ENCODE assay signal across 15 cellular contexts in the genomic region with DNA sequence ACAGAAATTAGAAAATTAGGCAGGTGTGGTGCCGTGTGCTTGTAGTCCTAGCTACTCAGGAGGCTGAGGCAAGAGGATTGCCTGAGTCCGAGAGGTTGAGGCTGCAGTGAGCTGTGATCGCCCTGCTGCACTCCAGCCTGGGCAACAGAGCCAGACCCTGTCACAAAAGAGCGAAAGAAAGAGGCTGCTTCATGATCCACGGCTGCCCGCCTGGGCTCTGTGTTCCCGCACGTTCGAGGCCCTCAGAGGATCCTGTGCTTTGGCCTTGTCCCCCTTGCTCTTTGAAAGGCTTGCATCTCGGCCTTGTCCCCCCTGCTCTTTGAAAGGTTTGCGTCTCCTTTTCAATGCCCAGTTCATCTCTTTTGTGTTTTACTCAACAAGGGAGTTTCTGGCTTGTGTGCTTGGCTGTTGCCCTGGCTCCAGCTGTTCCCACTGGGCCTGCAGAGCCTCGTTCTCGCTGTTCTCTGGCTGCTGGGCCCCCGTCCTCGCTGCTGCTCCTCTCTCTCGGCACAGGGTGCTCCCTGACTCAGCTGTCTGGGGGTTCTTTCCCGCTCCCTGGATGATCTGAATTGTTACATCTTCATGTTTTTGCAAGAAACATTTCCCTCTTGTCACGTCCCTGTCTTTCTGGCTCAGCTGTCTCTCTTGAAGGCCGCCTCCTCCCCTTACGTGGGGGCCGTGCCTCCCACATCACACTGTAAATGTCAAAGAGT. TPM values are rescaled to one million over a fixed set of nuclear protein-coding genes. Genes with fewer than 3 reads are reported as not detected.
DNase-seq lines count a peak whose midpoint lies in the region; ATAC-seq, FAIRE-seq and TF ChIP-seq lines count a peak whose summit lies in the region.
"Had no signal": no experiment of that assay in that cellular context is flagged by ENCODE, and none has a peak within 500 bp of the region (broad histone marks: within the 10 kb centered on the region; RNA-seq: fewer than 3 reads in every experiment).

No MANE protein-coding gene starts in this region.

- no peaks in the 10 kb centered on the region for H3K9me2 ChIP-seq in hepatocyte (replicated peaks; ENCODE audit: insufficient read depth)
- no peaks in the 10 kb centered on the region for H3K9me2 ChIP-seq in SK-N-SH

- no peak overlapping the region for H2BK120ac ChIP-seq in H1 (replicated peaks; ENCODE audit: low read depth, low read length)

- peaks cover 0 to 15% of the 10 kb centered on the region in 2 experiments; a peak in 1 of 4 replicates for H3K9me3 ChIP-seq in H1 (ENCODE audit: insufficient read depth in 2 of 2, low read depth in 1 of 2, low read length in 1 of 2)
- no peaks in the 10 kb centered on the region for H3K9me3 ChIP-seq in hepatocyte (ENCODE audit: low read depth)
- H3K9me3 ChIP-seq in upper lobe of right lung = no peaks in the 10 kb centered on the region
- H3K9me3 ChIP-seq in SK-N-SH = no peaks in the 10 kb centered on the region

- H3K4me2 ChIP-seq in H1 (ENCODE audit: insufficient read depth in 1 of 2, low read depth in 2 of 2, low read length in 2 of 2) (no peak overlapping the region), hepatocyte (no peak overlapping the region), SK-N-SH (no peak overlapping the region)
- H3K4me2 ChIP-seq: BLaER1 had no signal

- no peaks in the 10 kb centered on the region for H3K79me2 ChIP-seq in H1 (ENCODE audit: control insufficient read depth in 1 of 2, insufficient read depth in 2 of 2, low read length in 2 of 2)
- no peaks in the 10 kb centered on the region for H3K79me2 ChIP-seq in hepatocyte
- H3K79me2 ChIP-seq in SK-N-SH (ENCODE audit: insufficient read depth) = no peaks in the 10 kb centered on the region

- no peak overlapping the region for H3K56ac ChIP-seq in H1 (replicated peaks; ENCODE audit: insufficient read length, low read depth, low read length)

- H3K27ac ChIP-seq in H1 (ENCODE audit: low read depth, low read length) (no peak overlapping the region), hepatocyte (peak overlapping the region; percentile 20), upper lobe of right lung (peak overlapping the region; percentile 44), SK-N-SH (ENCODE audit: low read depth in 2 of 2, low read length in 1 of 2) (no peak overlapping the region)
- H3K27ac ChIP-seq: BLaER1 had no signal

- H2BK12ac ChIP-seq in H1 (ENCODE audit: low read depth, low read length) = no peak overlapping the region

- no peak for DNase-seq in H1 (ENCODE audit: low read depth in 1 of 2, low spot score in 2 of 2)
- no peak for DNase-seq in hepatocyte (ENCODE audit: low spot score)
- no peak for DNase-seq in omental fat pad (ENCODE audit: low spot score)
- DNase-seq in upper lobe of right lung = peak; percentile 67
- DNase-seq in NCI-H187 treated with DMSO at 0.1 percent for 48 hours (lab: John Stamatoyannopoulos, UW) = no peak
- no peak for DNase-seq in SK-N-SH
- DNase-seq: activated CD4-positive, CD25-positive, alpha-beta regulatory T cell; activated naive CD4-positive, alpha-beta T cell; DMS53; effector CD8-positive, alpha-beta T cell; immature natural killer cell; NCI-H187; NCI-H69 had no signal

- CTCF ChIA-PET in H1 (lab: Charles Lee; ENCODE audit: partially characterized antibody) (interaction anchor here (0.6 to 2.0 kb wide), 4 partner anchors 11 to 120 kb away, joined by 3 to 5 read pairs (median 4); no protein-coding TSS in a partner anchor), SK-N-SH (lab: Yijun Ruan, JAX) (no interaction called here)

- intact Hi-C loops in upper lobe of right lung (cut with DNase I) = no loop called here

- H3K27me3 ChIP-seq in H1 (replicated peaks in 1 of 4; ENCODE audit: control insufficient read depth in 3 of 4, extremely low read depth in 1 of 4, insufficient read depth in 3 of 4, low read length in 3 of 4) = no peaks in the 10 kb centered on the region
- no peaks in the 10 kb centered on the region for H3K27me3 ChIP-seq in hepatocyte
- no peaks in the 10 kb centered on the region for H3K27me3 ChIP-seq in upper lobe of right lung
- H3K27me3 ChIP-seq in SK-N-SH (ENCODE audit: insufficient read depth) = peaks cover 5% of the 10 kb centered on the region; the same call in 1 of the 2 replicates

- peaks cover 6% of the 10 kb centered on the region for H3F3A ChIP-seq in SK-N-SH (replicated peaks; ENCODE audit: insufficient read depth)

- H3K14ac ChIP-seq in H1 (ENCODE audit: insufficient read length) = no peak overlapping the region

- 83% methylated on average over 18 of the region's 21 CpGs; no CpG with 5 or more reads in 1 of the 2 experiments for WGBS in H1 (ENCODE audit: extremely low coverage in 1 of 2, insufficient coverage in 1 of 2, insufficient read length in 1 of 2, insufficient replicate concordance in 2 of 2, low coverage in 1 of 2, low lambda C conversion rate in 2 of 2, missing lambda C conversion rate in 1 of 2), 2 experiments
- 89% methylated on average over 21 of the region's 21 CpGs for WGBS in hepatocyte (ENCODE audit: low lambda C conversion rate, missing lambda C conversion rate)
- 70% methylated on average over 15 of the region's 21 CpGs for WGBS in SK-N-SH (ENCODE audit: low lambda C conversion rate)

- H2AFZ ChIP-seq in H1 (ENCODE audit: low read length) (no peak overlapping the region), hepatocyte (no peak overlapping the region), SK-N-SH (ENCODE audit: low read depth) (no peak overlapping the region)

- no peak overlapping the region for H2AK5ac ChIP-seq in H1 (ENCODE audit: low read depth, low read length)

- no peak for FAIRE-seq in H1 (lab: Jason Lieb, UNC)

- no peak overlapping the region for H2BK15ac ChIP-seq in H1 (ENCODE audit: low read length)

- POLR2A ChIA-PET in H1 (lab: Charles Lee; ENCODE audit: partially characterized antibody) (interaction anchor here (1.5 kb wide), 1 partner anchor 15 kb away, joined by 3 read pairs; no protein-coding TSS in a partner anchor), SK-N-SH (lab: Yijun Ruan, JAX) (no interaction called here)

- H3K4me1 ChIP-seq in H1 (replicated peaks in 1 of 4; ENCODE audit: control insufficient read depth in 3 of 4, insufficient read depth in 4 of 4, low read length in 3 of 4) (no peaks in the 10 kb centered on the region), hepatocyte (ENCODE audit: insufficient read depth) (peaks cover 4% of the 10 kb centered on the region), upper lobe of right lung (peaks cover 16% of the 10 kb centered on the region), SK-N-SH (ENCODE audit: control insufficient read depth in 1 of 2, insufficient read depth in 2 of 2, low read depth in 1 of 2, low read length in 1 of 2) (peaks cover 0 to 2% of the 10 kb centered on the region in 2 experiments; a peak in 1 of 4 replicates)

- TF ChIP-seq CTCF in H1 (IDR thresholded peaks at IDR 0.05; ENCODE audit: control extremely low read depth in 1 of 3, insufficient read depth in 1 of 3, low read depth in 1 of 3, low read length in 3 of 3) (no peak), hepatocyte (IDR thresholded peaks at IDR 0.05; ENCODE audit: poor library complexity) (no peak), omental fat pad (IDR thresholded peaks at IDR 0.05) (no peak), upper lobe of right lung (IDR thresholded peaks at IDR 0.05) (no peak), SK-N-SH (IDR thresholded peaks at IDR 0.05) (no peak)

- no peak overlapping the region for H2BK5ac ChIP-seq in H1 (ENCODE audit: low read depth, low read length)

- H3K4ac ChIP-seq in H1 (replicated peaks; ENCODE audit: insufficient read length, low read depth, low read length) = no peak overlapping the region

- no peak overlapping the region for H3K18ac ChIP-seq in H1 (ENCODE audit: extremely low read depth, low read length)

- H3K36me3 ChIP-seq in H1 (ENCODE audit: control insufficient read depth in 2 of 4, insufficient read depth in 4 of 4, low read length in 3 of 4) = no peaks in the 10 kb centered on the region
- no peaks in the 10 kb centered on the region for H3K36me3 ChIP-seq in hepatocyte (replicated peaks; ENCODE audit: insufficient read depth, low read depth)
- H3K36me3 ChIP-seq in upper lobe of right lung = no peaks in the 10 kb centered on the region
- no peaks in the 10 kb centered on the region for H3K36me3 ChIP-seq in SK-N-SH (replicated peaks in 1 of 2; ENCODE audit: control insufficient read depth in 1 of 2, insufficient read depth in 2 of 2, low read length in 1 of 2)
- H3K36me3 ChIP-seq: BLaER1 had no signal

- no peak overlapping the region for H3K23ac ChIP-seq in H1 (ENCODE audit: insufficient read length)

- H2BK20ac ChIP-seq in H1 (ENCODE audit: low read length) = no peak overlapping the region

- peak overlapping the region; percentile 15; the same call in 1 of the 2 replicates for H4K8ac ChIP-seq in H1 (ENCODE audit: extremely low read depth, insufficient read depth, low read length)

- TF ChIP-seq POLR2A in H1 (IDR thresholded peaks at IDR 0.05; ENCODE audit: control extremely low read depth in 1 of 2, low read depth in 2 of 2, low read length in 2 of 2) = no peak

- TF ChIP-seq EP300 in H1 (IDR thresholded peaks at IDR 0.05; ENCODE audit: borderline replicate concordance in 1 of 2, low read depth in 2 of 2, low read length in 2 of 2) = no peak
- TF ChIP-seq EP300 in SK-N-SH (IDR thresholded peaks at IDR 0.05; ENCODE audit: borderline replicate concordance in 1 of 2, low read depth in 1 of 2, low read length in 1 of 2) = no peak

- H3K4me3 ChIP-seq in H1 (ENCODE audit: extremely low read depth in 1 of 4, insufficient read depth in 2 of 4, low read depth in 3 of 4, low read length in 4 of 4) (no peak overlapping the region), hepatocyte (no peak overlapping the region), upper lobe of right lung (no peak overlapping the region), SK-N-SH (ENCODE audit: low read depth in 2 of 2, low read length in 1 of 2) (no peak overlapping the region)
- H3K4me3 ChIP-seq: BLaER1 had no signal

- no peak overlapping the region for H4K5ac ChIP-seq in H1 (ENCODE audit: insufficient read length, low read depth, low read length)

- H3K79me1 ChIP-seq in H1 (ENCODE audit: low read depth, low read length) = no peaks in the 10 kb centered on the region

- H4K20me1 ChIP-seq in H1 (replicated peaks in 1 of 2; ENCODE audit: control insufficient read depth in 1 of 2, insufficient read depth in 2 of 2, low read length in 2 of 2) (peaks cover 0 to 1% of the 10 kb centered on the region in 2 experiments), hepatocyte (ENCODE audit: insufficient read depth, poor library complexity, severe bottlenecking) (no peaks in the 10 kb centered on the region), SK-N-SH (ENCODE audit: insufficient read depth) (no peaks in the 10 kb centered on the region)

- ATAC-seq in omental fat pad (ENCODE audit: low FRiP score) (peak; percentile 48), upper lobe of right lung (peak; percentile 20), GM21786 (IDR thresholded peaks at IDR 0.05; ENCODE audit: unreplicated experiment) (no peak)

- no peak for TF ChIP-seq RAD21 in H1 (IDR thresholded peaks at IDR 0.05 in 1 of 2, conservative IDR thresholded peaks at IDR 0.05 in 1 of 2; ENCODE audit: low read depth in 2 of 2, low read length in 2 of 2)
- TF ChIP-seq RAD21 in SK-N-SH (IDR thresholded peaks at IDR 0.05; ENCODE audit: low read length) = no peak

- H3K9ac ChIP-seq in H1 (replicated peaks in 1 of 4; ENCODE audit: extremely low read depth in 1 of 4, low read depth in 3 of 4, low read length in 3 of 4) (no peak overlapping the region), SK-N-SH (no peak overlapping the region)
- H3K9ac ChIP-seq: BLaER1 had no signal

- no peaks in the 10 kb centered on the region for H3K23me2 ChIP-seq in H1 (ENCODE audit: low read depth, low read length)

- no peak overlapping the region for H4K91ac ChIP-seq in H1 (replicated peaks; ENCODE audit: insufficient read length, low read length)

RNA-seq across cellular contexts. Expression of a gene that starts 45.1 kb away (rescaled TPM):
- 25.5 and 27.5 TPM in 2 replicates for total RNA-seq in H1 (2021; fragmentation: NEBNext Ultra II Directional; extraction: Animal tissue kit (Norgen Biotek cat#: 25700))
- polyA plus RNA-seq in H1 (2011; rRNA removed) (16.8 and 19.7 TPM in 2 replicates), hepatocyte (35.1 and 41.2 TPM in 2 replicates), SK-N-SH (2012; rRNA removed) (12.0 and 12.9 TPM in 2 replicates)
- 15.9 TPM for polyA plus RNA-seq in H1 (2011; cell fraction: cytosol; rRNA removed)
- 12.0 TPM for polyA plus RNA-seq in H1 (2011; cell fraction: nucleus; rRNA removed)
- 16.0 to 19.8 TPM (median 18.0 TPM) in 4 replicates for polyA plus RNA-seq in H1 (2012, experiment 1 of 2)
- 19.3 TPM for polyA plus RNA-seq in H1 (2012, experiment 2 of 2)
- 15.4 TPM for polyA plus RNA-seq in H1 (2013, experiment 1 of 2)
- 14.7 TPM for polyA plus RNA-seq in H1 (2013, experiment 2 of 2)
- 21.6 and 22.1 TPM in 2 replicates for polyA minus RNA-seq in H1 (2011; rRNA and poly(A)+ RNA removed)
- polyA minus RNA-seq in H1 (2011; cell fraction: cytosol; rRNA and poly(A)+ RNA removed) = 12.3 TPM
- polyA minus RNA-seq in H1 (2011; cell fraction: nucleus; rRNA and poly(A)+ RNA removed) = 12.1 TPM
- total RNA-seq in hepatocyte (53.6 and 55.8 TPM in 2 replicates), omental fat pad (10 to 100 TPM; 34.1 to 49.3 (median 43.3) TPM), upper lobe of right lung (38.3 TPM)
- 11.2 and 11.8 TPM in 2 replicates for polyA plus RNA-seq in SK-N-SH (2012; cell fraction: cytosol; rRNA removed)
- polyA plus RNA-seq in SK-N-SH (2012; cell fraction: nucleus; rRNA removed) = 9.6 and 10.9 TPM in 2 replicates

Comparison
In these comparisons a context has a peak if more than half of its experiments do, and no peak if none do; other contexts are left out.
1. H3K27ac ChIP-seq: peak in hepatocyte (single experiment) and upper lobe of right lung (single experiment); none in H1 (single experiment) and SK-N-SH (0 of 2).